18 cellular contexts compared by ENCODE assay signal in the genomic region with DNA sequence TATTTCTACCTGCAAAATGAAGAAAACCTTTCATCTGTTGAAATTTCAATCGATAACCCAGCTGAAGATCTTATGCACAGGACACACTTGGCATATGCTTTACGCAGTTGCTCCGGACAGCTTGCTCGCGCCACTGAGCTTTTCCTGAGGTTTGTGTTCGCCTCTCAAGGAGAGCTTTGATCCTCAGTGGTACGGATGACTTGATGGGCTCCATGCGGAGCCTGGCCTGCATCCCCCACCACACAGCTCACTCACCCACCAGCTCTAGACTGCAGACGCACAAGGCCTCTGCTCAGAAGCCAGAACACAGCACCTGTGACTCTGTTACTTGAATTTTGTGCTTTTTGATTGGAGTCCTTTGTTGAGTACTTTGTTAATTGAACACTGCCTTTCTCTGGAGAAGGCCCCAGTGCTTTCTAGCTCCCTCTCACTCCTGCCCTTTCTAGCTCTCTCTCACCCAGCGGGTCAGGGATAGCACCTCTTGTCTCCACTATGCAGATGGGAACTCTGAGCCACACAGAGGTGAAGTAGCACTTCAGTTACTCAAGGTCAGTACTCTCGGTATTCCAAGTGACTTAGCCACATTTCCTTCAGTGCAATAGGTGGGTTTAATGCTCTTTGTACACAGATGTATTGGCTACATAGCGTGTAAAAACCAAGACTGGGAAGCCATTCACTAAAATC. TPM values are rescaled to one million over a fixed set of nuclear protein-coding genes. Genes with fewer than 3 reads are reported as not detected.
DNase-seq lines count a peak whose midpoint lies in the region; ATAC-seq and TF ChIP-seq lines count a peak whose summit lies in the region.
"Had no signal": no experiment of that assay in that cellular context is flagged by ENCODE, and none has a peak within 500 bp of the region (broad histone marks: within the 10 kb centered on the region; RNA-seq: fewer than 3 reads in every experiment).

No MANE protein-coding gene starts in this region.

- H3K9me3 ChIP-seq in osteoblast (ENCODE audit: low read depth, low read length): no peaks in the 10 kb centered on the region
- H3K9me3 ChIP-seq: ascending aorta, testis had no signal

- no peaks in the 10 kb centered on the region for H3K36me3 Mint-ChIP-seq in stimulated activated memory B cell treated with anti-CD40 and anti-IgM and Interleukin-4, amounts not matched to agents 10 μg/mL and 1 μg/mL and 100 μg/mL, for 72 hours
- H3K36me3 Mint-ChIP-seq: memory B cell; naive thymus-derived CD8-positive, alpha-beta T cell had no signal

- H3K4me2 ChIP-seq in osteoblast (ENCODE audit: insufficient read depth, low read length): peak overlapping the region; percentile 52

- ATAC-seq in GM19043 (IDR thresholded peaks at IDR 0.05; ENCODE audit: low read depth, unreplicated experiment) (peak; percentile 12), GM21717 (IDR thresholded peaks at IDR 0.05; ENCODE audit: unreplicated experiment) (peak; percentile 19), HG03039 (IDR thresholded peaks at IDR 0.05; ENCODE audit: unreplicated experiment) (peak; percentile 17), GM19467 (IDR thresholded peaks at IDR 0.05; ENCODE audit: unreplicated experiment) (no peak)
- no peak for ATAC-seq in stimulated activated memory B cell treated with anti-CD40 and anti-IgM and Interleukin-4, amounts not matched to agents 10 μg/mL and 1 μg/mL and 100 μg/mL, for 72 hours
- ATAC-seq: naive thymus-derived CD8-positive, alpha-beta T cell had no signal

- no peak overlapping the region for H2AFZ ChIP-seq in osteoblast (ENCODE audit: low read length)

- no peaks in the 10 kb centered on the region for H3K4me1 ChIP-seq in osteoblast (ENCODE audit: insufficient read depth, low read length)
- H3K4me1 ChIP-seq: ascending aorta, testis had no signal

- no peak overlapping the region for H3K4me3 ChIP-seq in osteoblast (ENCODE audit: insufficient read depth, low read length)
- H3K4me3 ChIP-seq: ascending aorta, testis had no signal

- peaks cover 32% of the 10 kb centered on the region for H3K27me3 ChIP-seq in osteoblast (ENCODE audit: insufficient read depth, low read length)
- H3K27me3 ChIP-seq: ascending aorta, testis had no signal

- H3K4me1 Mint-ChIP-seq in stimulated activated memory B cell treated with anti-CD40 and anti-IgM and Interleukin-4, amounts not matched to agents 10 μg/mL and 1 μg/mL and 100 μg/mL, for 72 hours: peaks cover 10% of the 10 kb centered on the region
- H3K4me1 Mint-ChIP-seq: memory B cell; naive thymus-derived CD8-positive, alpha-beta T cell had no signal

- no peak overlapping the region for H3K4me3 Mint-ChIP-seq in stimulated activated memory B cell treated with anti-CD40 and anti-IgM and Interleukin-4, amounts not matched to agents 10 μg/mL and 1 μg/mL and 100 μg/mL, for 72 hours
- H3K4me3 Mint-ChIP-seq: memory B cell; naive thymus-derived CD8-positive, alpha-beta T cell had no signal

- H3K27ac ChIP-seq in osteoblast (ENCODE audit: low read depth, low read length): no peak overlapping the region
- H3K27ac ChIP-seq: ascending aorta, testis had no signal

- DNase-seq in osteoblast (ENCODE audit: insufficient read length, low spot score, missing footprints): no peak
- no peak for DNase-seq in DMS53 treated with DMSO at 0.1 percent for 48 hours (lab: John Stamatoyannopoulos, UW; ENCODE audit: unreplicated experiment)
- no peak for DNase-seq in DMS79 (lab: John Stamatoyannopoulos, UW)
- DNase-seq: activated CD4-positive, CD25-positive, alpha-beta regulatory T cell treated with anti-CD3 and anti-CD28 coated beads, Interleukin-2, amount 50 U/mL, for 72 hours; activated effector memory CD4-positive, alpha-beta T cell treated with anti-CD3 and anti-CD28 coated beads, Interleukin-2, amount 50 U/mL, for 16 hours; COR-L47; naive thymus-derived CD8-positive, alpha-beta T cell; NCI-H2029 treated with DMSO at 0.1 percent for 48 hours; NCI-H526 treated with DMSO at 0.1 percent for 48 hours; T-helper 9 cell; testis had no signal

- H3K27me3 Mint-ChIP-seq in stimulated activated memory B cell treated with anti-CD40 and anti-IgM and Interleukin-4, amounts not matched to agents 10 μg/mL and 1 μg/mL and 100 μg/mL, for 72 hours: no peaks in the 10 kb centered on the region

- no peaks in the 10 kb centered on the region for H4K20me1 ChIP-seq in osteoblast (ENCODE audit: insufficient read depth, low read length)

- no peak overlapping the region for H3K27ac Mint-ChIP-seq in stimulated activated memory B cell treated with anti-CD40 and anti-IgM and Interleukin-4, amounts not matched to agents 10 μg/mL and 1 μg/mL and 100 μg/mL, for 72 hours
- H3K27ac Mint-ChIP-seq: memory B cell had no signal

- TF ChIP-seq CTCF in osteoblast (IDR thresholded peaks at IDR 0.05; ENCODE audit: extremely low read depth, low read depth, low read length): no peak

- no peaks in the 10 kb centered on the region for H3K36me3 ChIP-seq in osteoblast (ENCODE audit: insufficient read depth, low read length)
- H3K36me3 ChIP-seq: ascending aorta had no signal

- H3K79me2 ChIP-seq in osteoblast (ENCODE audit: insufficient read depth, low read length): no peaks in the 10 kb centered on the region

- peaks cover 2% of the 10 kb centered on the region for H3K9me3 Mint-ChIP-seq in stimulated activated memory B cell treated with anti-CD40 and anti-IgM and Interleukin-4, amounts not matched to agents 10 μg/mL and 1 μg/mL and 100 μg/mL, for 72 hours

RNA-seq across cellular contexts. Expression of a gene that starts 52.1 kb away (rescaled TPM):
- 0.29 and 0.72 TPM in 2 replicates for total RNA-seq in osteoblast

Comparison
In these comparisons a context has a peak if more than half of its experiments do, and no peak if none do; other contexts are left out.
1. ATAC-seq: peak in GM19043 (single experiment), GM21717 (single experiment) and HG03039 (single experiment); none in GM19467 (single experiment) and stimulated activated memory B cell treated with anti-CD40 and anti-IgM and Interleukin-4, amounts not matched to agents 10 μg/mL and 1 μg/mL and 100 μg/mL, for 72 hours (single experiment).